ENCODE assay signal across 1 cellular context in genomic region chr21:45423201-45423955, GRCh38.
TF ChIP-seq lines count a peak whose summit lies in the region.

No MANE protein-coding gene starts in this region.

TF ChIP-seq in HepG2, 621 proteins besides CTCF, POLR2A, EP300 and RAD21 (continued from another document and continues in another):
- TF ChIP-seq PAXIP1 (CRISPR knock-in tag; conservative IDR thresholded peaks at IDR 0.05) = peak; percentile 91
- TF ChIP-seq ZSCAN22 (CRISPR knock-in tag; IDR thresholded peaks at IDR 0.05) = no peak
- TF ChIP-seq SIN3A (IDR thresholded peaks at IDR 0.05; ENCODE audit: borderline replicate concordance, low read depth, low read length) = 0 out of 2 replicates have a peak, but pooled peaks have one; percentile 18
- no peak for TF ChIP-seq FOXA1 (IDR thresholded peaks at IDR 0.05)
- 0 out of 2 replicates have a peak, but pooled peaks have one; percentile 10 for TF ChIP-seq FOXA1 (CRISPR knock-in tag; IDR thresholded peaks at IDR 0.05)
- 0 out of 2 replicates have a peak, but pooled peaks have one; percentile 42 for TF ChIP-seq NFAT5 (CRISPR knock-in tag; IDR thresholded peaks at IDR 0.05)
- peak; percentile 35; the same call in 1 of the 2 replicates for TF ChIP-seq ATF3 (CRISPR knock-in tag; IDR thresholded peaks at IDR 0.05)
- no peak for TF ChIP-seq ZNF589 (CRISPR knock-in tag; conservative IDR thresholded peaks at IDR 0.05)
- TF ChIP-seq NONO (IDR thresholded peaks at IDR 0.05) = no peak
- TF ChIP-seq NONO (CRISPR knock-in tag; conservative IDR thresholded peaks at IDR 0.05) = peak; percentile 23; the same call in 1 of the 2 replicates
- no peak for TF ChIP-seq ZNF280B (CRISPR knock-in tag; IDR thresholded peaks at IDR 0.05; ENCODE audit: borderline replicate concordance)
- TF ChIP-seq EED (CRISPR knock-in tag; IDR thresholded peaks at IDR 0.05) = no peak
- TF ChIP-seq ETS1 (CRISPR knock-in tag; IDR thresholded peaks at IDR 0.05) = no peak
- TF ChIP-seq ZNF746 (CRISPR knock-in tag; IDR thresholded peaks at IDR 0.05) = peak; percentile 61; the same call in 1 of the 2 replicates
- no peak for TF ChIP-seq ZNF383 (CRISPR knock-in tag; IDR thresholded peaks at IDR 0.05; ENCODE audit: borderline replicate concordance)
- peak; percentile 95 for TF ChIP-seq ZNF770 (CRISPR knock-in tag; IDR thresholded peaks at IDR 0.05)
- no peak for TF ChIP-seq WIZ (CRISPR knock-in tag; IDR thresholded peaks at IDR 0.05)
- TF ChIP-seq ZNF768 (CRISPR knock-in tag; IDR thresholded peaks at IDR 0.05) = peak; percentile 83
- peak; percentile 96 for TF ChIP-seq HNF1B (CRISPR knock-in tag; IDR thresholded peaks at IDR 0.05)
- TF ChIP-seq ZNF503 (CRISPR knock-in tag; IDR thresholded peaks at IDR 0.05) = no peak
- peak; percentile 62 for TF ChIP-seq ZNF781 (CRISPR knock-in tag; IDR thresholded peaks at IDR 0.05; ENCODE audit: borderline replicate concordance, not compliant biosample characterization)
- TF ChIP-seq ZFY (CRISPR knock-in tag; IDR thresholded peaks at IDR 0.05) = peak; percentile 55
- TF ChIP-seq ZBTB2 (CRISPR knock-in tag; IDR thresholded peaks at IDR 0.05; ENCODE audit: low read depth) = no peak
- peak; percentile 12; the same call in 1 of the 2 replicates for TF ChIP-seq ZFP91 (CRISPR knock-in tag; IDR thresholded peaks at IDR 0.05; ENCODE audit: borderline replicate concordance)
- TF ChIP-seq LCORL (IDR thresholded peaks at IDR 0.05) = no peak
- TF ChIP-seq LCORL (CRISPR knock-in tag; IDR thresholded peaks at IDR 0.05) = 0 out of 2 replicates have a peak, but pooled peaks have one; percentile 41
- TF ChIP-seq ZNF230 (CRISPR knock-in tag; IDR thresholded peaks at IDR 0.05) = 0 out of 2 replicates have a peak, but pooled peaks have one; percentile 50
- peak; percentile 68 for TF ChIP-seq HNF4A (CRISPR knock-in tag; IDR thresholded peaks at IDR 0.05)
- no peak for TF ChIP-seq SIN3B (IDR thresholded peaks at IDR 0.05; ENCODE audit: low read length)
- TF ChIP-seq POGZ (CRISPR knock-in tag; IDR thresholded peaks at IDR 0.05) = peak; percentile 37; the same call in 1 of the 2 replicates
- no peak for TF ChIP-seq GLI4 (CRISPR knock-in tag; IDR thresholded peaks at IDR 0.05; ENCODE audit: borderline replicate concordance)
- peak; percentile 40 to 62; a peak in 3 of 4 replicates for TF ChIP-seq NR2F1 (CRISPR knock-in tag; IDR thresholded peaks at IDR 0.05)
- no peak for TF ChIP-seq ZC3H4 (CRISPR knock-in tag; IDR thresholded peaks at IDR 0.05; ENCODE audit: borderline replicate concordance)
- 0 out of 2 replicates have a peak, but pooled peaks have one; percentile 3 for TF ChIP-seq GABPB1 (CRISPR knock-in tag; IDR thresholded peaks at IDR 0.05)
- TF ChIP-seq ZNF501 (CRISPR knock-in tag; IDR thresholded peaks at IDR 0.05) = 0 out of 2 replicates have a peak, but pooled peaks have one; percentile 26
- 0 out of 2 replicates have a peak, but pooled peaks have one; percentile 11 for TF ChIP-seq SOX5 (CRISPR knock-in tag; IDR thresholded peaks at IDR 0.05; ENCODE audit: borderline replicate concordance)
- no peak for TF ChIP-seq SMYD3 (CRISPR knock-in tag; IDR thresholded peaks at IDR 0.05)
- no peak for TF ChIP-seq MXD3 (CRISPR knock-in tag; IDR thresholded peaks at IDR 0.05)
